ENCODE assay signal across 9 cellular contexts in genomic region chr1:198179556-198179981, GRCh38. TPM values are rescaled to one million over a fixed set of nuclear protein-coding genes. Genes with fewer than 3 reads are reported as not detected.
DNase-seq lines count a peak whose midpoint lies in the region; ATAC-seq and TF ChIP-seq lines count a peak whose summit lies in the region.
"Had no signal": no experiment of that assay in that cellular context is flagged by ENCODE, and none has a peak within 500 bp of the region (broad histone marks: within the 10 kb centered on the region; RNA-seq: fewer than 3 reads in every experiment).

No MANE protein-coding gene starts in this region.

- no peaks in the 10 kb centered on the region for H3K27me3 ChIP-seq in breast epithelium
- H3K27me3 ChIP-seq in testis = no peaks in the 10 kb centered on the region
- no peaks in the 10 kb centered on the region for H3K27me3 ChIP-seq in right atrium auricular region

- WGBS in testis, 2 donors = 38 to 49% methylated on average over 2 of the region's 2 CpGs

- no peaks in the 10 kb centered on the region for H3K36me3 ChIP-seq in breast epithelium
- no peaks in the 10 kb centered on the region for H3K36me3 ChIP-seq in testis (ENCODE audit: low read depth, missing control alignments)
- no peaks in the 10 kb centered on the region for H3K36me3 ChIP-seq in right atrium auricular region

- H3K27me3 Mint-ChIP-seq in MCF 10A (ENCODE audit: insufficient read depth, unreplicated experiment) (no peaks in the 10 kb centered on the region), endothelial cell (ENCODE audit: unreplicated experiment) (no peaks in the 10 kb centered on the region)

- H3K4me3 Mint-ChIP-seq in MCF 10A (ENCODE audit: unreplicated experiment) = no peak overlapping the region
- H3K4me3 Mint-ChIP-seq in endothelial cell (ENCODE audit: unreplicated experiment) = no peak overlapping the region

- BruUV-seq in MCF 10A (replicated peaks; lab: Mats Ljungman, UMichigan) = no TSS peak

- DNase-seq in MCF 10A (ENCODE audit: unreplicated experiment) (no peak), breast epithelium (ENCODE audit: low spot score in 2 of 2) (no peak), MV-4-11 (lab: John Stamatoyannopoulos, UW) (peak; percentile 76), endothelial cell (ENCODE audit: low spot score) (no peak), testis (no peak), LoVo (ENCODE audit: low spot score) (no peak), right atrium auricular region (ENCODE audit: low spot score) (no peak)
- DNase-seq: NCI-H187 had no signal

- H3K4me1 ChIP-seq in breast epithelium (peaks cover 4 to 10% of the 10 kb centered on the region in 2 donors), testis (peaks cover 29% of the 10 kb centered on the region), right atrium auricular region (peaks cover 0 to 61% of the 10 kb centered on the region in 2 donors)

- POLR2A ChIA-PET in MCF 10A (lab: Yijun Ruan, JAX) = no interaction called here

- TF ChIP-seq POLR2A in breast epithelium (IDR thresholded peaks at IDR 0.05) (no peak), testis (IDR thresholded peaks at IDR 0.05) (no peak)

- H3K9me3 ChIP-seq in breast epithelium (no peaks in the 10 kb centered on the region), testis (no peaks in the 10 kb centered on the region), right atrium auricular region (no peaks in the 10 kb centered on the region)

- no peaks in the 10 kb centered on the region for H3K36me3 Mint-ChIP-seq in MCF 10A (ENCODE audit: insufficient read depth, unreplicated experiment)
- H3K36me3 Mint-ChIP-seq in endothelial cell (ENCODE audit: low read depth, unreplicated experiment) = no peaks in the 10 kb centered on the region

- H3K27ac ChIP-seq in breast epithelium (no peak overlapping the region), testis (no peak overlapping the region), right atrium auricular region (no peak overlapping the region)

- CTCF ChIA-PET in MCF 10A (lab: Yijun Ruan, JAX) = no interaction called here

- intact Hi-C loops in MCF 10A (cut with micrococcal nuclease) = no loop called here
- intact Hi-C loops in breast epithelium (cut with DNase I; ENCODE audit: low total_unique reads) = no loop called here
- intact Hi-C loops in testis (cut with DNase I; ENCODE audit: low total_unique reads) = no loop called here

- peaks cover 29% of the 10 kb centered on the region for H3K4me1 Mint-ChIP-seq in MCF 10A (ENCODE audit: insufficient read depth, unreplicated experiment)
- peaks cover 30% of the 10 kb centered on the region for H3K4me1 Mint-ChIP-seq in endothelial cell (ENCODE audit: unreplicated experiment)

- no peaks in the 10 kb centered on the region for H3K9me3 Mint-ChIP-seq in MCF 10A (ENCODE audit: unreplicated experiment)
- H3K9me3 Mint-ChIP-seq in endothelial cell (ENCODE audit: unreplicated experiment) = no peaks in the 10 kb centered on the region

- no peak overlapping the region for H3K4me3 ChIP-seq in breast epithelium
- H3K4me3 ChIP-seq in testis = no peak overlapping the region
- H3K4me3 ChIP-seq in right atrium auricular region = no peak overlapping the region

- no peak for ATAC-seq in GM18520 (IDR thresholded peaks at IDR 0.05; ENCODE audit: unreplicated experiment)

- TF ChIP-seq CTCF in MCF 10A (IDR thresholded peaks at IDR 0.05; ENCODE audit: unreplicated experiment) (no peak), breast epithelium (IDR thresholded peaks at IDR 0.05) (no peak), endothelial cell (IDR thresholded peaks at IDR 0.05; ENCODE audit: unreplicated experiment) (no peak), testis (IDR thresholded peaks at IDR 0.05) (no peak), right atrium auricular region (IDR thresholded peaks at IDR 0.05) (no peak)

- peak overlapping the region; percentile 14 for H3K27ac Mint-ChIP-seq in MCF 10A (ENCODE audit: low read depth, unreplicated experiment)
- peak overlapping the region; percentile 49 for H3K27ac Mint-ChIP-seq in endothelial cell (ENCODE audit: unreplicated experiment)

RNA-seq across cellular contexts. Expression of gene NEK7, which starts 22.8 kb away (rescaled TPM):
- total RNA-seq in MCF 10A (2022) (51.1 and 54.4 TPM in 2 replicates), breast epithelium (100 to 1,000 TPM in 2 of 3 donors, 10 to 100 TPM in 1; 82.3 to 187 (median 105) TPM), endothelial cell (ENCODE audit: unreplicated experiment) (44.9 TPM), testis (10 to 100 TPM; 59.1 to 59.3 TPM), right atrium auricular region (100 to 1,000 TPM; 168 to 228 TPM)
- 22.1 TPM for polyA plus RNA-seq in testis (ENCODE audit: insufficient read depth, low read depth, low replicate concordance)
